Comparison of ENCODE assay signal across 17 cellular contexts in genomic region chr21:17488620-17489019, GRCh38. TPM values are rescaled to one million over a fixed set of nuclear protein-coding genes. Genes with fewer than 3 reads are reported as not detected.
DNase-seq lines count a peak whose midpoint lies in the region; ATAC-seq, FAIRE-seq and TF ChIP-seq lines count a peak whose summit lies in the region.
"Had no signal": no experiment of that assay in that cellular context is flagged by ENCODE, and none has a peak within 500 bp of the region (broad histone marks: within the 10 kb centered on the region; RNA-seq: fewer than 3 reads in every experiment).

No MANE protein-coding gene starts in this region.

- no peaks in the 10 kb centered on the region for H3F3A ChIP-seq in neural progenitor cell (ENCODE audit: low read depth)

- H3K4me3 Mint-ChIP-seq in activated CD4-positive, alpha-beta memory T cell treated with anti-CD3 and anti-CD28 coated beads, Interleukin-2, amount 10 ng/mL, durations not matched to agents 7 days and 5 days = no peak overlapping the region
- H3K4me3 Mint-ChIP-seq in activated CD4-positive, alpha-beta memory T cell treated with anti-CD3 and anti-CD28 coated beads for 36 hours = no peak overlapping the region
- H3K4me3 Mint-ChIP-seq in neural progenitor cell = no peak overlapping the region

- H3K4me1 ChIP-seq in small intestine (ENCODE audit: control insufficient read depth in 2 of 2, insufficient read depth in 1 of 2, low read depth in 1 of 2, low read length in 1 of 2) = no peaks in the 10 kb centered on the region
- no peaks in the 10 kb centered on the region for H3K4me1 ChIP-seq in neural progenitor cell
- H3K4me1 ChIP-seq in uterus = no peaks in the 10 kb centered on the region
- H3K4me1 ChIP-seq: prostate gland, tibial artery had no signal

- TF ChIP-seq POLR2A in uterus (IDR thresholded peaks at IDR 0.05) = no peak

- peak; percentile 30 for FAIRE-seq in small intestine (lab: Jason Lieb, UNC)
- FAIRE-seq: HTR-8/SVneo had no signal

- no peaks in the 10 kb centered on the region for H3K36me3 Mint-ChIP-seq in activated CD4-positive, alpha-beta memory T cell treated with anti-CD3 and anti-CD28 coated beads, Interleukin-2, amount 10 ng/mL, durations not matched to agents 7 days and 5 days (ENCODE audit: low read depth)
- H3K36me3 Mint-ChIP-seq in activated CD4-positive, alpha-beta memory T cell treated with anti-CD3 and anti-CD28 coated beads for 36 hours = no peaks in the 10 kb centered on the region
- H3K36me3 Mint-ChIP-seq in neural progenitor cell = no peaks in the 10 kb centered on the region

- no peaks in the 10 kb centered on the region for H3K79me2 ChIP-seq in neural progenitor cell (ENCODE audit: low read depth)

- POLR2A ChIA-PET in activated CD4-positive, alpha-beta memory T cell treated with anti-CD3 and anti-CD28 coated beads, Interleukin-2, amount 10 ng/mL, durations not matched to agents 7 days and 5 days (lab: Charles Lee) = no interaction called here
- POLR2A ChIA-PET in activated CD4-positive, alpha-beta memory T cell treated with anti-CD3 and anti-CD28 coated beads for 36 hours (lab: Charles Lee) = no interaction called here

- H3K27me3 ChIP-seq in small intestine (ENCODE audit: control insufficient read depth in 2 of 2, insufficient read depth in 2 of 2, low read length in 2 of 2) (no peaks in the 10 kb centered on the region), neural progenitor cell (no peaks in the 10 kb centered on the region), uterus (no peaks in the 10 kb centered on the region)
- H3K27me3 ChIP-seq: tibial artery had no signal

- H3K27ac ChIP-seq in small intestine (ENCODE audit: low read depth in 1 of 2, low read length in 1 of 2) = no peak overlapping the region
- H3K27ac ChIP-seq in neural progenitor cell = no peak overlapping the region
- no peak overlapping the region for H3K27ac ChIP-seq in uterus
- H3K27ac ChIP-seq: coronary artery, prostate gland, tibial artery had no signal

- DNase-seq in activated CD4-positive, alpha-beta memory T cell treated with anti-CD3 and anti-CD28 coated beads, Interleukin-2, amount 10 ng/mL, durations not matched to agents 7 days and 5 days = no peak
- no peak for DNase-seq in activated CD4-positive, alpha-beta memory T cell treated with anti-CD3 and anti-CD28 coated beads for 36 hours
- no peak for DNase-seq in small intestine
- DNase-seq in neural progenitor cell (ENCODE audit: low spot score) = no peak
- no peak for DNase-seq in DMS153 (lab: John Stamatoyannopoulos, UW)
- DNase-seq in uterus = no peak
- DNase-seq: amygdala, NCI-H2171 treated with DMSO at 0.1 percent for 48 hours, tibial artery had no signal

- H4K20me1 ChIP-seq in neural progenitor cell (ENCODE audit: low read depth) = no peaks in the 10 kb centered on the region

- H3K36me3 ChIP-seq in small intestine (ENCODE audit: control insufficient read depth in 2 of 2, insufficient read depth in 2 of 2, low read length in 2 of 2) = no peaks in the 10 kb centered on the region
- H3K36me3 ChIP-seq in neural progenitor cell = no peaks in the 10 kb centered on the region
- H3K36me3 ChIP-seq in uterus = no peaks in the 10 kb centered on the region
- H3K36me3 ChIP-seq: prostate gland, tibial artery had no signal

- H3K27ac Mint-ChIP-seq in activated CD4-positive, alpha-beta memory T cell treated with anti-CD3 and anti-CD28 coated beads, Interleukin-2, amount 10 ng/mL, durations not matched to agents 7 days and 5 days = peak overlapping the region; percentile 36
- no peak overlapping the region for H3K27ac Mint-ChIP-seq in activated CD4-positive, alpha-beta memory T cell treated with anti-CD3 and anti-CD28 coated beads for 36 hours
- H3K27ac Mint-ChIP-seq in neural progenitor cell = no peak overlapping the region

- no peak overlapping the region for H3K9ac ChIP-seq in neural progenitor cell

- intact Hi-C loops in activated CD4-positive, alpha-beta memory T cell treated with anti-CD3 and anti-CD28 coated beads for 36 hours (cut with micrococcal nuclease) = loop anchor here (5.0 kb wide), 1 partner anchor 124 kb away; the partner anchor contains the start of gene BTG3
- intact Hi-C loops in uterus (cut with DNase I; ENCODE audit: low total_unique reads) = no loop called here

- H3K27me3 Mint-ChIP-seq in activated CD4-positive, alpha-beta memory T cell treated with anti-CD3 and anti-CD28 coated beads, Interleukin-2, amount 10 ng/mL, durations not matched to agents 7 days and 5 days = no peaks in the 10 kb centered on the region
- H3K27me3 Mint-ChIP-seq in activated CD4-positive, alpha-beta memory T cell treated with anti-CD3 and anti-CD28 coated beads for 36 hours = peaks cover 2% of the 10 kb centered on the region
- H3K27me3 Mint-ChIP-seq in neural progenitor cell (ENCODE audit: insufficient read depth, low read depth) = peaks cover 9% of the 10 kb centered on the region

- ATAC-seq in GM21447 (IDR thresholded peaks at IDR 0.05; ENCODE audit: unreplicated experiment) (peak; percentile 77), HG03095 (IDR thresholded peaks at IDR 0.05; ENCODE audit: unreplicated experiment) (peak; percentile 86)
- ATAC-seq: esophagus mucosa, SK-N-SH treated with all-trans-retinoic acid at 6 μM for 48 hours had no signal

- no peaks in the 10 kb centered on the region for H3K9me3 ChIP-seq in small intestine (ENCODE audit: control insufficient read depth, low read depth)
- H3K9me3 ChIP-seq in neural progenitor cell (ENCODE audit: low read depth) = no peaks in the 10 kb centered on the region
- H3K9me3 ChIP-seq in uterus = no peaks in the 10 kb centered on the region
- H3K9me3 ChIP-seq: prostate gland, tibial artery had no signal

- H3K4me3 ChIP-seq in small intestine (ENCODE audit: low read depth in 1 of 2, low read length in 2 of 2) = no peak overlapping the region
- no peak overlapping the region for H3K4me3 ChIP-seq in neural progenitor cell
- no peak overlapping the region for H3K4me3 ChIP-seq in uterus
- H3K4me3 ChIP-seq: coronary artery, prostate gland, tibial artery had no signal

- CTCF ChIA-PET in activated CD4-positive, alpha-beta memory T cell treated with anti-CD3 and anti-CD28 coated beads, Interleukin-2, amount 10 ng/mL, durations not matched to agents 7 days and 5 days (lab: Charles Lee) = no interaction called here
- CTCF ChIA-PET in activated CD4-positive, alpha-beta memory T cell treated with anti-CD3 and anti-CD28 coated beads for 36 hours (lab: Charles Lee) = no interaction called here

- H3K4me1 Mint-ChIP-seq in activated CD4-positive, alpha-beta memory T cell treated with anti-CD3 and anti-CD28 coated beads, Interleukin-2, amount 10 ng/mL, durations not matched to agents 7 days and 5 days = peaks cover 34% of the 10 kb centered on the region
- H3K4me1 Mint-ChIP-seq in activated CD4-positive, alpha-beta memory T cell treated with anti-CD3 and anti-CD28 coated beads for 36 hours (ENCODE audit: low read depth) = peaks cover 11% of the 10 kb centered on the region
- H3K4me1 Mint-ChIP-seq in neural progenitor cell = no peaks in the 10 kb centered on the region

- no peaks in the 10 kb centered on the region for H3K9me3 Mint-ChIP-seq in activated CD4-positive, alpha-beta memory T cell treated with anti-CD3 and anti-CD28 coated beads, Interleukin-2, amount 10 ng/mL, durations not matched to agents 7 days and 5 days
- no peaks in the 10 kb centered on the region for H3K9me3 Mint-ChIP-seq in activated CD4-positive, alpha-beta memory T cell treated with anti-CD3 and anti-CD28 coated beads for 36 hours
- H3K9me3 Mint-ChIP-seq in neural progenitor cell = peaks cover 2% of the 10 kb centered on the region

- no peak overlapping the region for H3K4me2 ChIP-seq in neural progenitor cell

- no peak for TF ChIP-seq CTCF in neural progenitor cell (IDR thresholded peaks at IDR 0.05)
- TF ChIP-seq CTCF in uterus (IDR thresholded peaks at IDR 0.05) = no peak

- H2AFZ ChIP-seq in neural progenitor cell (replicated peaks) = no peak overlapping the region

RNA-seq across cellular contexts. Expression of gene CXADR, which starts 24.2 kb away (rescaled TPM):
- total RNA-seq in activated CD4-positive, alpha-beta memory T cell treated with anti-CD3 and anti-CD28 coated beads, Interleukin-2, amount 10 ng/mL, durations not matched to agents 7 days and 5 days = under 1 TPM; 0.55 to 0.65 TPM
- total RNA-seq in activated CD4-positive, alpha-beta memory T cell treated with anti-CD3 and anti-CD28 coated beads for 36 hours = under 1 TPM; 0.29 to 0.75 TPM
- 10 to 100 TPM; 12.5 to 39.2 (median 32.2) TPM for polyA plus RNA-seq in small intestine
- total RNA-seq in neural progenitor cell (ENCODE audit: low replicate concordance) = 183 and 226 TPM in 2 replicates
- total RNA-seq in uterus = 10 to 100 TPM in 3 of 4 donors, 1 to 10 TPM in 1; 1.3 to 29.9 (median 17.9) TPM
- total RNA-seq: myocyte had no signal
